1 cellular context compared by ENCODE assay signal in the genomic region with DNA sequence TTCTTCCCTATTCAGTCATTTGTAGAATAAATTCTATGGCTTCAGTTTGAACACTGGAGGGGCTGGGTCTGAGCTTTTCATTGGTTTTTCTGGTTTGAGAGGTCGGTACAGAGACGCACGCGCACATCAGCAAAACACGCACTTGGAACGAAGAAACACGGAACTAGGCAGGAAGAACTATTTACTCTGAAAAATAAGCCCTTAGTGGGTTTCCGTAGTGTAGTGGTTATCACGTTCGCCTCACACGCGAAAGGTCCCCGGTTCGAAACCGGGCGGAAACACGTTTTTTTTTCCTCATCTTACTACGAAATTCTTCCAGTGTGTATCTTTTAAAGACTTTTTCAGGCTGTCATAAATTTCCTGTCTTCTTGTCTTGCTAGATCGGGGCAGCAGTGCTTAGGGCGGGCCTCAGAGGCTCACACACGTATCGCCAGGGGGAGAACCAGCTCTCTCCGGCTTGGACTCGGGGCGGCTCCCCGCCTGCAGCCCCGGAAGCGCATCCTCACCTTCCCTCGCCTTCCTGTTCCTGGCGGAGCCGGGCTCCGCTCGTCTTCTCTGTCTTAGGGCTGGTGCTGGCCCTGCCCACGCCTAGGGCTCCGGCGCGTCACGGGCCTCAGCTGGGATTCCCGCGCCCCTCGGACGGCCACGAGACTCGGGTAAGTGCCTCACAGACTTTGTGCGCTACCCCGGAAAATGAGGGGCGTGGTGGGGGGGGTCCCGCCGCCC.
TF ChIP-seq lines count a peak whose summit lies in the region.

TSS of gene HMGN4 (plus strand) at position 521 of the 726 bp plus-strand sequence. CDS start 6,841 bp downstream, outside the sequence.

TF ChIP-seq in HepG2, 621 proteins besides CTCF, POLR2A, EP300 and RAD21 (continued from another document and continues in another):
- TF ChIP-seq RERE (CRISPR knock-in tag; IDR thresholded peaks at IDR 0.05; ENCODE audit: low read depth), result peak; percentile 43; the same call in 1 of the 2 replicates
- peak; percentile 79 for TF ChIP-seq PHF20 (CRISPR knock-in tag; IDR thresholded peaks at IDR 0.05)
- TF ChIP-seq ZNF367 (CRISPR knock-in tag; IDR thresholded peaks at IDR 0.05; ENCODE audit: borderline replicate concordance), result no peak; the same call in 1 of the 2 replicates
- TF ChIP-seq NFIB (CRISPR knock-in tag; IDR thresholded peaks at IDR 0.05; ENCODE audit: borderline replicate concordance), result no peak
- TF ChIP-seq KDM2A (CRISPR knock-in tag; IDR thresholded peaks at IDR 0.05; ENCODE audit: borderline replicate concordance, low read depth), result peak; percentile 88
- peak; percentile 71; the same call in 1 of the 2 replicates for TF ChIP-seq ZNF564 (CRISPR knock-in tag; IDR thresholded peaks at IDR 0.05)
- no peak for TF ChIP-seq KDM4B (CRISPR knock-in tag; IDR thresholded peaks at IDR 0.05)
- TF ChIP-seq ZNF33A (CRISPR knock-in tag; IDR thresholded peaks at IDR 0.05; ENCODE audit: borderline replicate concordance), result peak; percentile 93; the same call in 1 of the 2 replicates
- no peak; the same call in 1 of the 2 replicates for TF ChIP-seq ZMAT3 (CRISPR knock-in tag; conservative IDR thresholded peaks at IDR 0.05)
- no peak for TF ChIP-seq ARID3A (IDR thresholded peaks at IDR 0.05; ENCODE audit: low read depth, low read length)
- peak; percentile 94 for TF ChIP-seq POLR2G (IDR thresholded peaks at IDR 0.05; ENCODE audit: low read depth, low read length)
- peak; percentile 96 for TF ChIP-seq PHF8 (CRISPR knock-in tag; IDR thresholded peaks at IDR 0.05)
- no peak; the same call in 1 of the 2 replicates for TF ChIP-seq PPARG (CRISPR knock-in tag; conservative IDR thresholded peaks at IDR 0.05)
- peak; percentile 53 for TF ChIP-seq ZNF770 (CRISPR knock-in tag; IDR thresholded peaks at IDR 0.05)
- TF ChIP-seq, protein P1, sequence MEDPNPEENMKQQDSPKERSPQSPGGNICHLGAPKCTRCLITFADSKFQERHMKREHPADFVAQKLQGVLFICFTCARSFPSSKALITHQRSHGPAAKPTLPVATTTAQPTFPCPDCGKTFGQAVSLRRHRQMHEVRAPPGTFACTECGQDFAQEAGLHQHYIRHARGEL (CRISPR knock-in tag; IDR thresholded peaks at IDR 0.05), result peak; percentile 92
- TF ChIP-seq AGO2 (optimal IDR thresholded peaks at IDR 0.05; ENCODE audit: low read depth, low read length), result peak; percentile 64
- TF ChIP-seq MEIS2 (CRISPR knock-in tag; IDR thresholded peaks at IDR 0.05), result peak; percentile 58; the same call in 1 of the 2 replicates
- TF ChIP-seq TEAD2 (CRISPR knock-in tag; IDR thresholded peaks at IDR 0.05), result no peak
- peak; percentile 47; the same call in 1 of the 2 replicates for TF ChIP-seq MED13 (CRISPR knock-in tag; IDR thresholded peaks at IDR 0.05)
- TF ChIP-seq KAT7 (CRISPR knock-in tag; IDR thresholded peaks at IDR 0.05; ENCODE audit: borderline replicate concordance), result 0 out of 2 replicates have a peak, but pooled peaks have one; percentile 62
- peak; percentile 43; the same call in 1 of the 2 replicates for TF ChIP-seq RXRB (CRISPR knock-in tag; IDR thresholded peaks at IDR 0.05; ENCODE audit: borderline replicate concordance)
- no peak; the same call in 1 of the 2 replicates for TF ChIP-seq NCOA1 (CRISPR knock-in tag; IDR thresholded peaks at IDR 0.05)
- no peak for TF ChIP-seq ATRX (CRISPR knock-in tag; IDR thresholded peaks at IDR 0.05; ENCODE audit: borderline replicate concordance)
- peak; percentile 88 for TF ChIP-seq ASH2L (IDR thresholded peaks at IDR 0.05; ENCODE audit: insufficient read length, low read depth, low read length)
- TF ChIP-seq MTA3 (CRISPR knock-in tag; IDR thresholded peaks at IDR 0.05), result no peak
- TF ChIP-seq ATF2 (CRISPR knock-in tag; IDR thresholded peaks at IDR 0.05), result peak; percentile 12; the same call in 1 of the 2 replicates
- no peak for TF ChIP-seq ZNF652 (CRISPR knock-in tag; IDR thresholded peaks at IDR 0.05; ENCODE audit: borderline replicate concordance, low read depth)
- no peak for TF ChIP-seq KDM6A (CRISPR knock-in tag; IDR thresholded peaks at IDR 0.05; ENCODE audit: low read depth)
- TF ChIP-seq MATR3 (CRISPR knock-in tag; IDR thresholded peaks at IDR 0.05), result no peak
- peak; percentile 72; the same call in 1 of the 2 replicates for TF ChIP-seq RXRA (CRISPR knock-in tag; IDR thresholded peaks at IDR 0.05)
- no peak; the same call in 1 of the 2 replicates for TF ChIP-seq ETV6 (CRISPR knock-in tag; conservative IDR thresholded peaks at IDR 0.05)
- peak; percentile 19; the same call in 1 of the 2 replicates for TF ChIP-seq MAZ (IDR thresholded peaks at IDR 0.05; ENCODE audit: borderline replicate concordance, low read depth, low read length)
- TF ChIP-seq MAZ (CRISPR knock-in tag; IDR thresholded peaks at IDR 0.05; ENCODE audit: low read depth), result no peak
- no peak; the same call in 1 of the 2 replicates for TF ChIP-seq ZSCAN20 (CRISPR knock-in tag; IDR thresholded peaks at IDR 0.05; ENCODE audit: borderline replicate concordance)
- TF ChIP-seq ZNF569 (CRISPR knock-in tag; IDR thresholded peaks at IDR 0.05; ENCODE audit: borderline replicate concordance), result no peak
- TF ChIP-seq, protein P2, sequence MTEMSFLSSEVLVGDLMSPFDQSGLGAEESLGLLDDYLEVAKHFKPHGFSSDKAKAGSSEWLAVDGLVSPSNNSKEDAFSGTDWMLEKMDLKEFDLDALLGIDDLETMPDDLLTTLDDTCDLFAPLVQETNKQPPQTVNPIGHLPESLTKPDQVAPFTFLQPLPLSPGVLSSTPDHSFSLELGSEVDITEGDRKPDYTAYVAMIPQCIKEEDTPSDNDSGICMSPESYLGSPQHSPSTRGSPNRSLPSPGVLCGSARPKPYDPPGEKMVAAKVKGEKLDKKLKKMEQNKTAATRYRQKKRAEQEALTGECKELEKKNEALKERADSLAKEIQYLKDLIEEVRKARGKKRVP (CRISPR knock-in tag; IDR thresholded peaks at IDR 0.05), result no peak
- TF ChIP-seq TCF7 (IDR thresholded peaks at IDR 0.05; ENCODE audit: low read depth), result no peak
- TF ChIP-seq ZNF567 (CRISPR knock-in tag; IDR thresholded peaks at IDR 0.05; ENCODE audit: borderline replicate concordance), result no peak; the same call in 1 of the 2 replicates
- TF ChIP-seq JUNB (CRISPR knock-in tag; IDR thresholded peaks at IDR 0.05; ENCODE audit: borderline replicate concordance), result no peak
- no peak; the same call in 1 of the 2 replicates for TF ChIP-seq KDM5A (IDR thresholded peaks at IDR 0.05; ENCODE audit: borderline replicate concordance, low read length)
- TF ChIP-seq GPN1 (CRISPR knock-in tag; IDR thresholded peaks at IDR 0.05; ENCODE audit: borderline replicate concordance), result peak; percentile 58
- TF ChIP-seq ZNF121 (CRISPR knock-in tag; IDR thresholded peaks at IDR 0.05), result 0 out of 2 replicates have a peak, but pooled peaks have one; percentile 4
- TF ChIP-seq SIX4 (CRISPR knock-in tag; IDR thresholded peaks at IDR 0.05), result peak; percentile 66
- TF ChIP-seq ZNF597 (CRISPR knock-in tag; IDR thresholded peaks at IDR 0.05), result no peak
- TF ChIP-seq ZNF556 (CRISPR knock-in tag; IDR thresholded peaks at IDR 0.05; ENCODE audit: borderline replicate concordance), result no peak; the same call in 1 of the 2 replicates
- no peak for TF ChIP-seq KLF6 (CRISPR knock-in tag; IDR thresholded peaks at IDR 0.05)
- TF ChIP-seq, protein P3, sequence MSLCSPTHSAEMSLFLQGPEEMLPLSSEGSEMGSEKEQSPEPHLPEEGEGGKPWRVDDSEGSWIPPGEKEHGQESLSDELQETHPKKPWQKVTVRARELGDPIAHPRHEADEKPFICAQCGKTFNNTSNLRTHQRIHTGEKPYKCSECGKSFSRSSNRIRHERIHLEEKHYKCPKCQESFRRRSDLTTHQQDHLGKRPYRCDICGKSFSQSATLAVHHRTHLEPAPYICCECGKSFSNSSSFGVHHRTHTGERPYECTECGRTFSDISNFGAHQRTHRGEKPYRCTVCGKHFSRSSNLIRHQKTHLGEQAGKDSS (CRISPR knock-in tag; IDR thresholded peaks at IDR 0.05; ENCODE audit: borderline replicate concordance, low read depth), result no peak
- TF ChIP-seq SOX5 (CRISPR knock-in tag; IDR thresholded peaks at IDR 0.05; ENCODE audit: borderline replicate concordance), result peak; percentile 21; the same call in 1 of the 2 replicates
- no peak for TF ChIP-seq ZNF30 (CRISPR knock-in tag; IDR thresholded peaks at IDR 0.05)
